In genomic region chr10:109852004-109852717, GRCh38 we compare ENCODE assay signal across 1 cellular context.
TF ChIP-seq lines count a peak whose summit lies in the region.

No MANE protein-coding gene starts in this region.

TF ChIP-seq in GM23338, 12 proteins besides CTCF, POLR2A, EP300 and RAD21 (continued from another document):
- TF ChIP-seq, protein P1, sequence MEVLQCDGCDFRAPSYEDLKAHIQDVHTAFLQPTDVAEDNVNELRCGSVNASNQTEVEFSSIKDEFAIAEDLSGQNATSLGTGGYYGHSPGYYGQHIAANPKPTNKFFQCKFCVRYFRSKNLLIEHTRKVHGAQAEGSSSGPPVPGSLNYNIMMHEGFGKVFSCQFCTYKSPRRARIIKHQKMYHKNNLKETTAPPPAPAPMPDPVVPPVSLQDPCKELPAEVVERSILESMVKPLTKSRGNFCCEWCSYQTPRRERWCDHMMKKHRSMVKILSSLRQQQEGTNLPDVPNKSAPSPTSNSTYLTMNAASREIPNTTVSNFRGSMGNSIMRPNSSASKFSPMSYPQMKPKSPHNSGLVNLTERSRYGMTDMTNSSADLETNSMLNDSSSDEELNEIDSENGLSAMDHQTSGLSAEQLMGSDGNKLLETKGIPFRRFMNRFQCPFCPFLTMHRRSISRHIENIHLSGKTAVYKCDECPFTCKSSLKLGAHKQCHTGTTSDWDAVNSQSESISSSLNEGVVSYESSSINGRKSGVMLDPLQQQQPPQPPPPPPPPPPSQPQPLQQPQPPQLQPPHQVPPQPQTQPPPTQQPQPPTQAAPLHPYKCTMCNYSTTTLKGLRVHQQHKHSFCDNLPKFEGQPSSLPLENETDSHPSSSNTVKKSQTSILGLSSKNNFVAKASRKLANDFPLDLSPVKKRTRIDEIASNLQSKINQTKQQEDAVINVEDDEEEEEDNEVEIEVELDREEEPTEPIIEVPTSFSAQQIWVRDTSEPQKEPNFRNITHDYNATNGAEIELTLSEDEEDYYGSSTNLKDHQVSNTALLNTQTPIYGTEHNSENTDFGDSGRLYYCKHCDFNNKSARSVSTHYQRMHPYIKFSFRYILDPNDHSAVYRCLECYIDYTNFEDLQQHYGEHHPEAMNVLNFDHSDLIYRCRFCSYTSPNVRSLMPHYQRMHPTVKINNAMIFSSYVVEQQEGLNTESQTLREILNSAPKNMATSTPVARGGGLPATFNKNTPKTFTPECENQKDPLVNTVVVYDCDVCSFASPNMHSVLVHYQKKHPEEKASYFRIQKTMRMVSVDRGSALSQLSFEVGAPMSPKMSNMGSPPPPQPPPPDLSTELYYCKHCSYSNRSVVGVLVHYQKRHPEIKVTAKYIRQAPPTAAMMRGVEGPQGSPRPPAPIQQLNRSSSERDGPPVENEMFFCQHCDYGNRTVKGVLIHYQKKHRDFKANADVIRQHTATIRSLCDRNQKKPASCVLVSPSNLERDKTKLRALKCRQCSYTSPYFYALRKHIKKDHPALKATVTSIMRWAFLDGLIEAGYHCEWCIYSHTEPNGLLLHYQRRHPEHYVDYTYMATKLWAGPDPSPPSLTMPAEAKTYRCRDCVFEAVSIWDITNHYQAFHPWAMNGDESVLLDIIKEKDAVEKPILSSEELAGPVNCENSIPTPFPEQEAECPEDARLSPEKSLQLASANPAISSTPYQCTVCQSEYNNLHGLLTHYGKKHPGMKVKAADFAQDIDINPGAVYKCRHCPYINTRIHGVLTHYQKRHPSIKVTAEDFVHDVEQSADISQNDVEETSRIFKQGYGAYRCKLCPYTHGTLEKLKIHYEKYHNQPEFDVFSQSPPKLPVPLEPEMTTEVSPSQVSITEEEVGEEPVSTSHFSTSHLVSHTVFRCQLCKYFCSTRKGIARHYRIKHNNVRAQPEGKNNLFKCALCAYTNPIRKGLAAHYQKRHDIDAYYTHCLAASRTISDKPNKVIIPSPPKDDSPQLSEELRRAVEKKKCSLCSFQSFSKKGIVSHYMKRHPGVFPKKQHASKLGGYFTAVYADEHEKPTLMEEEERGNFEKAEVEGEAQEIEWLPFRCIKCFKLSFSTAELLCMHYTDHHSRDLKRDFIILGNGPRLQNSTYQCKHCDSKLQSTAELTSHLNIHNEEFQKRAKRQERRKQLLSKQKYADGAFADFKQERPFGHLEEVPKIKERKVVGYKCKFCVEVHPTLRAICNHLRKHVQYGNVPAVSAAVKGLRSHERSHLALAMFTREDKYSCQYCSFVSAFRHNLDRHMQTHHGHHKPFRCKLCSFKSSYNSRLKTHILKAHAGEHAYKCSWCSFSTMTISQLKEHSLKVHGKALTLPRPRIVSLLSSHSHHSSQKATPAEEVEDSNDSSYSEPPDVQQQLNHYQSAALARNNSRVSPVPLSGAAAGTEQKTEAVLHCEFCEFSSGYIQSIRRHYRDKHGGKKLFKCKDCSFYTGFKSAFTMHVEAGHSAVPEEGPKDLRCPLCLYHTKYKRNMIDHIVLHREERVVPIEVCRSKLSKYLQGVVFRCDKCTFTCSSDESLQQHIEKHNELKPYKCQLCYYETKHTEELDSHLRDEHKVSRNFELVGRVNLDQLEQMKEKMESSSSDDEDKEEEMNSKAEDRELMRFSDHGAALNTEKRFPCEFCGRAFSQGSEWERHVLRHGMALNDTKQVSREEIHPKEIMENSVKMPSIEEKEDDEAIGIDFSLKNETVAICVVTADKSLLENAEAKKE (CRISPR knock-in tag; IDR thresholded peaks at IDR 0.05): no peak
- TF ChIP-seq, protein P2, sequence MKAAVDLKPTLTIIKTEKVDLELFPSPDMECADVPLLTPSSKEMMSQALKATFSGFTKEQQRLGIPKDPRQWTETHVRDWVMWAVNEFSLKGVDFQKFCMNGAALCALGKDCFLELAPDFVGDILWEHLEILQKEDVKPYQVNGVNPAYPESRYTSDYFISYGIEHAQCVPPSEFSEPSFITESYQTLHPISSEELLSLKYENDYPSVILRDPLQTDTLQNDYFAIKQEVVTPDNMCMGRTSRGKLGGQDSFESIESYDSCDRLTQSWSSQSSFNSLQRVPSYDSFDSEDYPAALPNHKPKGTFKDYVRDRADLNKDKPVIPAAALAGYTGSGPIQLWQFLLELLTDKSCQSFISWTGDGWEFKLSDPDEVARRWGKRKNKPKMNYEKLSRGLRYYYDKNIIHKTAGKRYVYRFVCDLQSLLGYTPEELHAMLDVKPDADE (IDR thresholded peaks at IDR 0.05): no peak
- TF ChIP-seq STAT1 (IDR thresholded peaks at IDR 0.05; ENCODE audit: unreplicated experiment) (no peak), EZH2phosphoT487 (IDR thresholded peaks at IDR 0.05; ENCODE audit: unreplicated experiment) (no peak)
